ENCODE assay signal across 9 cellular contexts in the genomic region with DNA sequence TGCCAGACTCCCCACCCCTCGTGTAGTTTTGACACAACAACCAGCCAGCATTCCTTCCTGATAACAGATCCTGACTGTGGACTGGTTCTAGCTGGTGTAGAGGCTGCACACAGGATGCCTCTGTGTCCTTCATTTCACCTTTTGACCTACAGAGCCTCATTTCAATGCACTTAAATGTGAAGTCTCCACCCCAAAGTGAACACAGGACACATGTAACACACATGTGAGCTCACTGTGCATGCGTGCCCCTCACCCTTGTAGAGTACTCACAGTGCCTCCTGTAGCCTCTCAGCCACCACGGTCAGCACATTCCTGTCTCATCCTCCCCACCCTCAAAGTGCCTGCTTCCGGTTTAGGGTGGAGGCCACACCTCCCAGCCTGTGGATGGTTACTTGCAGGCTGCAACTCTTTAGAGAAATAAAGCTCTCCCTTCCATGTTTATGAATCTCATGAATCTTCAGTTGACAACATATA. TPM values are rescaled to one million over a fixed set of nuclear protein-coding genes. Genes with fewer than 3 reads are reported as not detected.
DNase-seq lines count a peak whose midpoint lies in the region; ATAC-seq, FAIRE-seq and TF ChIP-seq lines count a peak whose summit lies in the region.
"Had no signal": no experiment of that assay in that cellular context is flagged by ENCODE, and none has a peak within 500 bp of the region (broad histone marks: within the 10 kb centered on the region; RNA-seq: fewer than 3 reads in every experiment).

No MANE protein-coding gene starts in this region.

- TF ChIP-seq RAD21 in HCT116 (IDR thresholded peaks at IDR 0.05; ENCODE audit: low read depth): no peak

- no peak for FAIRE-seq in pancreas (lab: Jason Lieb, UNC)
- FAIRE-seq in small intestine (lab: Jason Lieb, UNC): no peak
- no peak for FAIRE-seq in RCC 7860 (lab: Jason Lieb, UNC)

- H3K4me3 ChIP-seq in HCT116 (replicated peaks in 1 of 2; ENCODE audit: low read depth in 1 of 2, low read length in 2 of 2) (peak overlapping the region; percentile 1 to 28; a peak in 2 of 4 replicates), pancreas (no peak overlapping the region), small intestine (ENCODE audit: low read depth in 1 of 2, low read length in 2 of 2) (no peak overlapping the region)
- H3K4me3 ChIP-seq: coronary artery had no signal

- H3K4me1 ChIP-seq in HCT116 (ENCODE audit: control insufficient read depth in 1 of 2, insufficient read depth in 2 of 2, low read length in 2 of 2): peaks cover 4 to 8% of the 10 kb centered on the region in 2 experiments; a peak in 3 of 4 replicates
- H3K4me1 ChIP-seq in pancreas: no peaks in the 10 kb centered on the region
- no peaks in the 10 kb centered on the region for H3K4me1 ChIP-seq in small intestine (ENCODE audit: control insufficient read depth in 2 of 2, insufficient read depth in 1 of 2, low read depth in 1 of 2, low read length in 1 of 2)

- no peak for TF ChIP-seq POLR2A in HCT116 (IDR thresholded peaks at IDR 0.05; ENCODE audit: borderline replicate concordance, extremely low read depth, insufficient read depth, insufficient read length)

- no peaks in the 10 kb centered on the region for H3K4me1 Mint-ChIP-seq in Calu3 (ENCODE audit: low read depth, unreplicated experiment)

- BruUV-seq in HCT116 (replicated peaks; lab: Mats Ljungman, UMichigan) (no TSS peak), Calu3 (replicated peaks; lab: Mats Ljungman, UMichigan) (no TSS peak)

- H3K27ac Mint-ChIP-seq in Calu3 (ENCODE audit: unreplicated experiment): no peak overlapping the region

- H3K79me2 ChIP-seq in HCT116 (ENCODE audit: insufficient read depth, low read length): no peaks in the 10 kb centered on the region

- 23 to 27% methylated on average over 4 of the region's 4 CpGs for WGBS in pancreas, 2 donors
- WGBS in small intestine, 3 donors: 19 to 30% (median 27%) methylated on average over 4 of the region's 4 CpGs

- no peak overlapping the region for H2AFZ ChIP-seq in HCT116 (ENCODE audit: low read depth, low read length, poor library complexity, severe bottlenecking)

- no peaks in the 10 kb centered on the region for H3K9me2 ChIP-seq in HCT116 (ENCODE audit: insufficient read depth)

- no peak overlapping the region for H3K9ac ChIP-seq in HCT116 (ENCODE audit: low read length)

- no peaks in the 10 kb centered on the region for H3K36me3 Mint-ChIP-seq in Calu3 (ENCODE audit: insufficient read depth, unreplicated experiment)

- H3K36me3 ChIP-seq in HCT116 (ENCODE audit: control insufficient read depth in 1 of 2, insufficient read depth in 2 of 2, low read length in 2 of 2) (no peaks in the 10 kb centered on the region), pancreas (no peaks in the 10 kb centered on the region), small intestine (ENCODE audit: control insufficient read depth in 2 of 2, insufficient read depth in 2 of 2, low read length in 2 of 2) (no peaks in the 10 kb centered on the region)

- POLR2A ChIA-PET in HCT116 (lab: Charles Lee): no interaction called here

- TF ChIP-seq CTCF in HCT116 (IDR thresholded peaks at IDR 0.05 in 2 of 3, conservative IDR thresholded peaks at IDR 0.05 in 1 of 3; ENCODE audit: borderline replicate concordance in 1 of 3, insufficient read depth in 1 of 3, low read depth in 2 of 3, low read length in 2 of 3) (no peak), pancreas (IDR thresholded peaks at IDR 0.05) (no peak), Calu3 (IDR thresholded peaks at IDR 0.05; ENCODE audit: unreplicated experiment) (no peak)

- CTCF ChIA-PET in HCT116 (lab: Charles Lee): no interaction called here
- CTCF ChIA-PET in Calu3 (lab: Charles Lee): no interaction called here

- no peaks in the 10 kb centered on the region for H4K20me1 ChIP-seq in HCT116 (ENCODE audit: insufficient read depth)

- H3K27ac ChIP-seq in HCT116 (ENCODE audit: low read depth, low read length) (no peak overlapping the region), pancreas (peak overlapping the region in 3 of 4 donors; percentile 10 to 37 (median 24)), small intestine (ENCODE audit: low read depth in 1 of 2, low read length in 1 of 2) (peak overlapping the region in 1 of 2 donors; percentile 72)

- H3K27me3 ChIP-seq in HCT116 (ENCODE audit: insufficient read depth, low read length) (peaks cover 25% of the 10 kb centered on the region; the same call in 1 of the 2 replicates), pancreas (no peaks in the 10 kb centered on the region), small intestine (ENCODE audit: control insufficient read depth in 2 of 2, insufficient read depth in 2 of 2, low read length in 2 of 2) (peaks cover 0 to 3% of the 10 kb centered on the region in 2 donors)

- H3K9me3 Mint-ChIP-seq in Calu3 (ENCODE audit: low read depth, unreplicated experiment): no peaks in the 10 kb centered on the region

- H3K9me3 ChIP-seq in HCT116 (ENCODE audit: control insufficient read depth in 1 of 2, insufficient read depth in 1 of 2, low read depth in 1 of 2, low read length in 2 of 2) (no peaks in the 10 kb centered on the region), pancreas (no peaks in the 10 kb centered on the region), small intestine (ENCODE audit: control insufficient read depth, low read depth) (no peaks in the 10 kb centered on the region)

- intact Hi-C loops in HCT116 (cut with micrococcal nuclease): no loop called here
- intact Hi-C loops in pancreas (cut with DNase I): no loop called here
- intact Hi-C loops in Calu3 (cut with micrococcal nuclease; ENCODE audit: unreplicated experiment): no loop called here

- peaks cover 91% of the 10 kb centered on the region for H3K27me3 Mint-ChIP-seq in Calu3 (ENCODE audit: unreplicated experiment)

- DNase-seq in HCT116 (ENCODE audit: low read depth, low spot score) (no peak), NOMO-1 treated with dmso at 0.1 percent for 144 hours (lab: John Stamatoyannopoulos, UW; ENCODE audit: unreplicated experiment) (peak; percentile 95), ecto neural progenitor cell (ENCODE audit: low spot score) (peak; percentile 48), pancreas (peak in 3 of 6 donors; percentile 24 to 25 (median 25)), mucosa of gallbladder (ENCODE audit: low spot score) (no peak), Calu3 (no peak), small intestine (no peak), RCC 7860 (ENCODE audit: low spot score) (no peak)

- ATAC-seq in HCT116: peak; percentile 82
- ATAC-seq in pancreas: peak in 3 of 4 donors; percentile 39 to 65 (median 49)

- H3K4me2 ChIP-seq in HCT116 (ENCODE audit: low read length): peak overlapping the region; percentile 40

- RAD21 ChIA-PET in HCT116 (lab: Charles Lee; ENCODE audit: low non-redundant PET in 1 of 2, low total read pairs in 2 of 2, uncharacterized antibody in 2 of 2, unreplicated experiment in 2 of 2): no interaction called here

- no peak overlapping the region for H3K4me3 Mint-ChIP-seq in Calu3 (ENCODE audit: low read depth, unreplicated experiment)

TF ChIP-seq in HCT116, 20 proteins besides CTCF, POLR2A, EP300 and RAD21 (continues in another document):
- TF ChIP-seq POLR2AphosphoS5 (IDR thresholded peaks at IDR 0.05; ENCODE audit: low read depth, low read length) (no peak), CEBPB (IDR thresholded peaks at IDR 0.05; ENCODE audit: low read depth) (no peak), EGR1 (IDR thresholded peaks at IDR 0.05; ENCODE audit: low read depth) (no peak), EZH2 (IDR thresholded peaks at IDR 0.05) (no peak)
- TF ChIP-seq, protein P1, sequence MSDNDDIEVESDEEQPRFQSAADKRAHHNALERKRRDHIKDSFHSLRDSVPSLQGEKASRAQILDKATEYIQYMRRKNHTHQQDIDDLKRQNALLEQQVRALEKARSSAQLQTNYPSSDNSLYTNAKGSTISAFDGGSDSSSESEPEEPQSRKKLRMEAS (IDR thresholded peaks at IDR 0.05): no peak
- TF ChIP-seq, protein P2, sequence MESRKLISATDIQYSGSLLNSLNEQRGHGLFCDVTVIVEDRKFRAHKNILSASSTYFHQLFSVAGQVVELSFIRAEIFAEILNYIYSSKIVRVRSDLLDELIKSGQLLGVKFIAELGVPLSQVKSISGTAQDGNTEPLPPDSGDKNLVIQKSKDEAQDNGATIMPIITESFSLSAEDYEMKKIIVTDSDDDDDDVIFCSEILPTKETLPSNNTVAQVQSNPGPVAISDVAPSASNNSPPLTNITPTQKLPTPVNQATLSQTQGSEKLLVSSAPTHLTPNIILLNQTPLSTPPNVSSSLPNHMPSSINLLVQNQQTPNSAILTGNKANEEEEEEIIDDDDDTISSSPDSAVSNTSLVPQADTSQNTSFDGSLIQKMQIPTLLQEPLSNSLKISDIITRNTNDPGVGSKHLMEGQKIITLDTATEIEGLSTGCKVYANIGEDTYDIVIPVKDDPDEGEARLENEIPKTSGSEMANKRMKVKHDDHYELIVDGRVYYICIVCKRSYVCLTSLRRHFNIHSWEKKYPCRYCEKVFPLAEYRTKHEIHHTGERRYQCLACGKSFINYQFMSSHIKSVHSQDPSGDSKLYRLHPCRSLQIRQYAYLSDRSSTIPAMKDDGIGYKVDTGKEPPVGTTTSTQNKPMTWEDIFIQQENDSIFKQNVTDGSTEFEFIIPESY (IDR thresholded peaks at IDR 0.05; ENCODE audit: extremely low read depth, insufficient replicate concordance, low read length): no peak

RNA-seq across cellular contexts. Expression of gene NKD2, which starts 11.6 kb away (rescaled TPM):
- total RNA-seq in HCT116 (2021; ENCODE audit: unreplicated experiment) (20.4 TPM), pancreas (1 to 10 TPM; 1.8 to 8.8 (median 3.3) TPM), mucosa of gallbladder (7.6 TPM), Calu3 (2022) (0.47 and 0.93 TPM in 2 replicates)
- 15.7 and 19.0 TPM in 2 replicates for polyA plus RNA-seq in HCT116 (2012)
- polyA plus RNA-seq in pancreas (10 to 100 TPM; 13.1 to 18.6 TPM), small intestine (1 to 10 TPM in 1 of 3 donors, under 1 TPM in 2; 0.22 to 3.7 (median 0.81) TPM)

Comparison
In these comparisons a context has a peak if more than half of its experiments do, and no peak if none do; other contexts are left out.
1. DNase-seq: peak in NOMO-1 treated with dmso at 0.1 percent for 144 hours (single experiment) and ecto neural progenitor cell (single experiment); none in HCT116 (single experiment), mucosa of gallbladder (single experiment), Calu3 (single experiment), small intestine (single experiment) and RCC 7860 (single experiment).
2. H3K4me3 ChIP-seq: peak in HCT116 (2 of 2); none in pancreas (0 of 4) and small intestine (0 of 2).